30 cellular contexts compared by ENCODE assay signal in the genomic region with DNA sequence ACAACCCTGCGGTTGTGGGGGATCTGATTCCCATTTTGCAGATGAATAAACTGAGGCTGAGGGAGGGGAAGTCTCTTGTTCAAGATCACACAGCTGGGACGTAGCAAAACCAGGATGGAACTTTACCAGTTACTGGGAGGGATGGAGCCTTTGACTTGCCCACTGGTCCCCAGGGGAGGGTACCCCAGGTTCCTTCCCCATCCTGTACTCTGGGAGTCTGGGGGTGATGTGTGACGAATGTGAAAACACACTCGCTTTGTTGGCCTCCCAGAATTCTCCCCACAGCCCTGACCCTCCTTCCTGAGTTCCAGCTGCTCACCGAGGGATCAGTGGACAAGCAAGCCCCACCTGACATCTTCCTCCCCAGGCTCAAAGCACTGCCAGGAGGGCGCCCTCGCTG.
"Had no signal": no experiment of that assay in that cellular context is flagged by ENCODE, and none has a peak within 500 bp of the region (broad histone marks: within the 10 kb centered on the region; RNA-seq: fewer than 3 reads in every experiment).

No MANE protein-coding gene starts in this region.

- H3K36me3 Mint-ChIP-seq: activated naive CD4-positive, alpha-beta T cell treated with anti-CD3 and anti-CD28 coated beads, Interleukin-2, amount 10 ng/mL, durations not matched to agents 7 days and 5 days; activated naive CD8-positive, alpha-beta T cell treated with anti-CD3 and anti-CD28 coated beads, Interleukin-2, amount 10 ng/mL, durations not matched to agents 7 days and 5 days; brain; WTC11 had no signal

- H3K27me3 ChIP-seq: ascending aorta, breast epithelium, dorsolateral prefrontal cortex had no signal

- H3K9me3 Mint-ChIP-seq: activated CD4-positive, alpha-beta memory T cell treated with anti-CD3 and anti-CD28 coated beads, Interleukin-2, amount 10 ng/mL, durations not matched to agents 7 days and 5 days; activated CD4-positive, alpha-beta T cell treated with anti-CD3 and anti-CD28 coated beads, Interleukin-2, amount 10 ng/mL, durations not matched to agents 7 days and 5 days; activated naive CD4-positive, alpha-beta T cell treated with anti-CD3 and anti-CD28 coated beads, Interleukin-2, amount 10 ng/mL, durations not matched to agents 7 days and 5 days; activated naive CD8-positive, alpha-beta T cell treated with anti-CD3 and anti-CD28 coated beads, Interleukin-2, amount 10 ng/mL, durations not matched to agents 7 days and 5 days; activated T-cell treated with anti-CD3 and anti-CD28 coated beads, Interleukin-2, amount 50 U/mL, for 24 hours; activated T-cell treated with anti-CD3 and anti-CD28 coated beads, Interleukin-2, amount 50 U/mL, for 72 hours; brain; central memory CD8-positive, alpha-beta T cell; dendritic cell treated with granulocyte-macrophage colony-stimulating factor and Interleukin-4, amounts not matched to agents 40 ng/mL and 50 ng/mL, for 4 days; WTC11 had no signal

- H3K4me1 Mint-ChIP-seq: activated CD4-positive, alpha-beta memory T cell treated with anti-CD3 and anti-CD28 coated beads, Interleukin-2, amount 10 ng/mL, durations not matched to agents 7 days and 5 days; activated CD4-positive, alpha-beta T cell treated with anti-CD3 and anti-CD28 coated beads, Interleukin-2, amount 10 ng/mL, durations not matched to agents 7 days and 5 days; activated naive CD4-positive, alpha-beta T cell treated with anti-CD3 and anti-CD28 coated beads, Interleukin-2, amount 10 ng/mL, durations not matched to agents 7 days and 5 days; activated naive CD8-positive, alpha-beta T cell treated with anti-CD3 and anti-CD28 coated beads, Interleukin-2, amount 10 ng/mL, durations not matched to agents 7 days and 5 days; central memory CD8-positive, alpha-beta T cell had no signal

- H3K4me3 Mint-ChIP-seq: activated CD4-positive, alpha-beta memory T cell treated with anti-CD3 and anti-CD28 coated beads, Interleukin-2, amount 10 ng/mL, durations not matched to agents 7 days and 5 days; activated CD4-positive, alpha-beta T cell treated with anti-CD3 and anti-CD28 coated beads, Interleukin-2, amount 10 ng/mL, durations not matched to agents 7 days and 5 days; activated naive CD4-positive, alpha-beta T cell treated with anti-CD3 and anti-CD28 coated beads, Interleukin-2, amount 10 ng/mL, durations not matched to agents 7 days and 5 days; activated naive CD8-positive, alpha-beta T cell treated with anti-CD3 and anti-CD28 coated beads, Interleukin-2, amount 10 ng/mL, durations not matched to agents 7 days and 5 days; activated T-cell treated with anti-CD3 and anti-CD28 coated beads, Interleukin-2, amount 50 U/mL, for 24 hours; activated T-cell treated with anti-CD3 and anti-CD28 coated beads, Interleukin-2, amount 50 U/mL, for 72 hours; brain; central memory CD8-positive, alpha-beta T cell; dendritic cell treated with granulocyte-macrophage colony-stimulating factor and Interleukin-4, amounts not matched to agents 40 ng/mL and 50 ng/mL, for 4 days; WTC11 had no signal

- FAIRE-seq: endometrium, endothelial cell of umbilical vein, frontal cortex had no signal

- H3K9me3 ChIP-seq: ascending aorta, breast epithelium had no signal

- H3K27ac Mint-ChIP-seq: activated CD4-positive, alpha-beta memory T cell treated with anti-CD3 and anti-CD28 coated beads, Interleukin-2, amount 10 ng/mL, durations not matched to agents 7 days and 5 days; activated CD4-positive, alpha-beta T cell treated with anti-CD3 and anti-CD28 coated beads, Interleukin-2, amount 10 ng/mL, durations not matched to agents 7 days and 5 days; activated naive CD4-positive, alpha-beta T cell treated with anti-CD3 and anti-CD28 coated beads, Interleukin-2, amount 10 ng/mL, durations not matched to agents 7 days and 5 days; activated naive CD4-positive, alpha-beta T cell treated with anti-CD3 and anti-CD28 coated beads, Interleukin-2, amount 50 U/mL, for 72 hours; activated naive CD8-positive, alpha-beta T cell treated with anti-CD3 and anti-CD28 coated beads, Interleukin-2, amount 10 ng/mL, durations not matched to agents 7 days and 5 days; activated T-cell treated with anti-CD3 and anti-CD28 coated beads, Interleukin-2, amount 50 U/mL, for 24 hours; activated T-cell treated with anti-CD3 and anti-CD28 coated beads, Interleukin-2, amount 50 U/mL, for 72 hours; dendritic cell treated with granulocyte-macrophage colony-stimulating factor and Interleukin-4, amounts not matched to agents 40 ng/mL and 50 ng/mL, for 4 days; WTC11 had no signal

- H3K4me3 ChIP-seq: ascending aorta, breast epithelium, coronary artery, dorsolateral prefrontal cortex had no signal

- H3K27ac ChIP-seq: ascending aorta, breast epithelium, coronary artery, dorsolateral prefrontal cortex, VCaP had no signal

- ATAC-seq: activated naive CD4-positive, alpha-beta T cell treated with anti-CD3 and anti-CD28 coated beads, Interleukin-2, amount 50 U/mL, for 72 hours; activated T-cell treated with anti-CD3 and anti-CD28 coated beads, Interleukin-2, amount 50 U/mL, for 72 hours; esophagus mucosa; WTC11 had no signal

- H3K36me3 ChIP-seq: ascending aorta, breast epithelium had no signal

- DNase-seq: activated CD4-positive, alpha-beta memory T cell treated with anti-CD3 and anti-CD28 coated beads, Interleukin-2, amount 10 ng/mL, durations not matched to agents 7 days and 5 days; activated CD4-positive, alpha-beta T cell treated with anti-CD3 and anti-CD28 coated beads for 1 hour; activated CD4-positive, alpha-beta T cell treated with anti-CD3 and anti-CD28 coated beads for 4 hours; activated CD4-positive, alpha-beta T cell treated with anti-CD3 and anti-CD28 coated beads, Interleukin-2, amount 10 ng/mL, durations not matched to agents 7 days and 5 days; activated CD4-positive, alpha-beta T cell treated with anti-CD3 and anti-CD28 coated beads, Interleukin-2, amount 50 U/mL, for 4 hours; activated CD8-positive, alpha-beta memory T cell treated with anti-CD3 and anti-CD28 coated beads, Interleukin-2, amount 50 U/mL, for 48 hours; activated gamma-delta T cell; activated naive CD4-positive, alpha-beta T cell; activated naive CD4-positive, alpha-beta T cell treated with anti-CD3 and anti-CD28 coated beads, Interleukin-2, amount 10 ng/mL, durations not matched to agents 7 days and 5 days; activated naive CD8-positive, alpha-beta T cell treated with anti-CD3 and anti-CD28 coated beads, Interleukin-2, amount 10 ng/mL, durations not matched to agents 7 days and 5 days; activated T-cell treated with anti-CD3 and anti-CD28 coated beads for 4 hours; activated T-cell treated with anti-CD3 and anti-CD28 coated beads, Interleukin-2, amount 50 U/mL, for 24 hours; activated T-cell treated with anti-CD3 and anti-CD28 coated beads, Interleukin-2, amount 50 U/mL, for 72 hours; dorsolateral prefrontal cortex; effector memory CD4-positive, alpha-beta T cell; foreskin fibroblast; T-helper 2 cell had no signal

- H3K4me1 ChIP-seq: ascending aorta, breast epithelium had no signal

- H3K27me3 Mint-ChIP-seq: activated CD4-positive, alpha-beta memory T cell treated with anti-CD3 and anti-CD28 coated beads, Interleukin-2, amount 10 ng/mL, durations not matched to agents 7 days and 5 days; activated CD4-positive, alpha-beta T cell treated with anti-CD3 and anti-CD28 coated beads, Interleukin-2, amount 10 ng/mL, durations not matched to agents 7 days and 5 days had no signal
